8 cellular contexts compared by ENCODE assay signal in genomic region chr1:23772049-23772853, GRCh38. TPM values are rescaled to one million over a fixed set of nuclear protein-coding genes. Genes with fewer than 3 reads are reported as not detected.
A peak's percentile ranks its signal among the peaks of the same experiment; 100 is the strongest.
DNase-seq lines count a peak whose midpoint lies in the region; ATAC-seq, FAIRE-seq and TF ChIP-seq lines count a peak whose summit lies in the region.

No MANE protein-coding gene starts in this region.

- H3K4me3 Mint-ChIP-seq in H9 (no peak overlapping the region), immature natural killer cell (no peak overlapping the region)

- H3K9ac ChIP-seq in BLaER1: no peak overlapping the region
- no peak overlapping the region for H3K9ac ChIP-seq in H9 (ENCODE audit: extremely low read depth, insufficient read length, low read length)
- H3K9ac ChIP-seq in K562 (ENCODE audit: insufficient read depth in 1 of 2, low read depth in 2 of 2, low read length in 2 of 2): peak overlapping the region in 1 of 2 experiments; percentile 4; a peak in 1 of 4 replicates

- H3K79me2 ChIP-seq in H9 (ENCODE audit: insufficient read depth, low read length): no peaks in the 10 kb centered on the region
- peaks cover 50% of the 10 kb centered on the region for H3K79me2 ChIP-seq in K562 (ENCODE audit: control insufficient read depth, insufficient read depth, low read length)

- H3K9me1 ChIP-seq in K562 (ENCODE audit: control insufficient read depth, insufficient read depth, low read length): no peaks in the 10 kb centered on the region

- no peak overlapping the region for H2AK5ac ChIP-seq in H9 (ENCODE audit: insufficient read length, low read length)

- no peak overlapping the region for H2BK5ac ChIP-seq in H9 (ENCODE audit: insufficient read length, low read length)

- TF ChIP-seq RAD21 in K562 (CRISPR knock-in tag; conservative IDR thresholded peaks at IDR 0.05 in 1 of 2, IDR thresholded peaks at IDR 0.05 in 1 of 2): peak; percentile 74 to 94

- H3K27ac Mint-ChIP-seq in H9 (no peak overlapping the region; a peak in 1 of 7 replicates), immature natural killer cell (no peak overlapping the region)

- H3K36me3 ChIP-seq in BLaER1 (peaks cover 36% of the 10 kb centered on the region), K562 (ENCODE audit: control insufficient read depth, insufficient read depth, low read length) (peaks cover 36% of the 10 kb centered on the region)

- no peak overlapping the region for H3K4ac ChIP-seq in H9 (ENCODE audit: low read depth, low read length)

- no peak overlapping the region for H3T11ph ChIP-seq in H9 (ENCODE audit: low read length)

- H3K9me3 ChIP-seq in BLaER1 (no peaks in the 10 kb centered on the region), H9 (ENCODE audit: control insufficient read depth, low read depth, low read length) (no peaks in the 10 kb centered on the region), K562 (replicated peaks; ENCODE audit: control insufficient read depth, insufficient read depth, low read depth, low read length) (no peaks in the 10 kb centered on the region)

- FAIRE-seq in K562 (lab: Jason Lieb, UNC): peak; percentile 88

- H3K14ac ChIP-seq in H9 (ENCODE audit: insufficient read depth, low read length): no peak overlapping the region

- H2BK120ac ChIP-seq in H9 (ENCODE audit: low read depth, low read length, poor library complexity, severe bottlenecking): no peak overlapping the region

- BruUV-seq in K562 (replicated peaks; lab: Mats Ljungman, UMichigan): no TSS peak

- H3K4me2 ChIP-seq in BLaER1 (peak overlapping the region; percentile 29; the same call in 1 of the 2 replicates), H9 (ENCODE audit: insufficient read depth, insufficient read length, low read length) (no peak overlapping the region), K562 (ENCODE audit: insufficient read depth, low read length) (peak overlapping the region; percentile 79)

- no peak overlapping the region for H2BK12ac ChIP-seq in H9 (ENCODE audit: insufficient read length, low read depth, low read length)

- no peak overlapping the region for H3K18ac ChIP-seq in H9 (ENCODE audit: insufficient read length, low read depth, low read length)

- peaks cover 29% of the 10 kb centered on the region for H3K4me1 ChIP-seq in BLaER1
- H3K4me1 ChIP-seq in H9 (ENCODE audit: insufficient read depth, low read length): no peaks in the 10 kb centered on the region; the same call in 1 of the 2 replicates
- peaks cover 12 to 40% of the 10 kb centered on the region in 2 experiments; a peak in 3 of 5 replicates for H3K4me1 ChIP-seq in K562 (replicated peaks in 1 of 2; ENCODE audit: control insufficient read depth in 2 of 2, insufficient read depth in 2 of 2, low read length in 2 of 2)

- no peak overlapping the region for H2BK20ac ChIP-seq in H9 (ENCODE audit: low read depth, low read length, poor library complexity, severe bottlenecking)

- no CpG with 5 or more reads among the region's 14 CpGs for WGBS in H9 (ENCODE audit: extremely low coverage, insufficient read length, low lambda C conversion rate)
- 5% methylated on average over 14 of the region's 14 CpGs for WGBS in K562 (ENCODE audit: insufficient coverage, low coverage, missing lambda C conversion rate)

- H3K56ac ChIP-seq in H9 (ENCODE audit: insufficient read length, low read depth, low read length): no peak overlapping the region

- intact Hi-C loops in K562 (cut with micrococcal nuclease): loop anchor here (1.0 to 2.0 kb wide), 4 partner anchors 29 to 144 kb away; partner anchors contain the start of gene GALE

- CTCF ChIA-PET in K562 (lab: Yijun Ruan, JAX; ENCODE audit: low intra/inter-chr PET ratio): interaction anchor here (0.5 to 2.0 kb wide), 9 partner anchors 81 to 619 kb away, joined by 3 to 12 read pairs (median 4); partner anchors contain the start of genes FUCA1 and MYOM3

- H3K9me3 Mint-ChIP-seq in H9: no peaks in the 10 kb centered on the region
- no peaks in the 10 kb centered on the region for H3K9me3 Mint-ChIP-seq in immature natural killer cell

- H3K4me1 Mint-ChIP-seq in H9: peaks cover 2 to 3% of the 10 kb centered on the region in 2 experiments
- H3K4me1 Mint-ChIP-seq in immature natural killer cell: peaks cover 14 to 19% of the 10 kb centered on the region in 2 donors

- H3K23ac ChIP-seq in H9 (ENCODE audit: insufficient read length, low read depth, low read length): no peak overlapping the region

- no peaks in the 10 kb centered on the region for H3K23me2 ChIP-seq in H9 (ENCODE audit: insufficient read length, low read depth, low read length, poor library complexity, severe bottlenecking)

- TF ChIP-seq CTCF in H9 (conservative IDR thresholded peaks at IDR 0.05) (peak; percentile 89), K562 (IDR thresholded peaks at IDR 0.05 in 2 of 3, conservative IDR thresholded peaks at IDR 0.05 in 1 of 3; ENCODE audit: insufficient read depth in 2 of 3, low read depth in 1 of 3, low read length in 3 of 3) (peak; percentile 96 to 98 (median 97))

- peaks cover 0 to 19% (median 15%) of the 10 kb centered on the region in 3 experiments; a peak in 5 of 7 replicates for H3K36me3 Mint-ChIP-seq in H9 (ENCODE audit: insufficient read depth in 1 of 3, low read depth in 3 of 3)
- no peaks in the 10 kb centered on the region for H3K36me3 Mint-ChIP-seq in immature natural killer cell

- peaks cover 3% of the 10 kb centered on the region for H3K79me1 ChIP-seq in H9 (ENCODE audit: insufficient read depth, low read depth, low read length, poor library complexity, severe bottlenecking)

- H4K5ac ChIP-seq in H9 (ENCODE audit: insufficient read length, low read depth, low read length): no peak overlapping the region

- peak; percentile 90 for ATAC-seq in K562
- ATAC-seq in HG03457 (IDR thresholded peaks at IDR 0.05; ENCODE audit: unreplicated experiment): no peak

- H4K8ac ChIP-seq in H9 (replicated peaks; ENCODE audit: insufficient read length, low read depth, low read length): no peak overlapping the region

- no peak for TF ChIP-seq EP300 in K562 (IDR thresholded peaks at IDR 0.05; ENCODE audit: low read length)

- peak; percentile 85 for DNase-seq in H9
- peak; percentile 78 for DNase-seq in NCI-H2107 treated with DMSO at 0.1 percent for 48 hours (lab: John Stamatoyannopoulos, UW; ENCODE audit: unreplicated experiment)
- DNase-seq in UCSD-AML1 (lab: John Stamatoyannopoulos, UW; ENCODE audit: unreplicated experiment): peak; percentile 81
- peak; percentile 74 to 94 (median 76) for DNase-seq in K562 (ENCODE audit: extremely low read depth in 1 of 4, low spot score in 3 of 4)
- DNase-seq in immature natural killer cell: peak; percentile 71 to 77 (median 71)
- peak; percentile 70 to 78 for DNase-seq in stimulated activated CD4-positive, alpha-beta T cell treated with anti-CD3 and anti-CD28 coated beads, Interleukin-15, amount 100 ng/mL, for 1 hour (ENCODE audit: low read depth in 1 of 2, low spot score in 1 of 2)

- H3K27ac ChIP-seq in BLaER1: no peak overlapping the region
- H3K27ac ChIP-seq in H9 (ENCODE audit: insufficient read length, low read depth, low read length): no peak overlapping the region
- peak overlapping the region; percentile 40; the same call in 1 of the 3 replicates for H3K27ac ChIP-seq in K562 (ENCODE audit: extremely low read depth, low read depth, low read length)

- TF ChIP-seq POLR2A in K562 (conservative IDR thresholded peaks at IDR 0.05): no peak

- no peak overlapping the region for H4K91ac ChIP-seq in H9 (ENCODE audit: insufficient read length, low read depth, low read length)

- H4K20me1 ChIP-seq in BLaER1: no peaks in the 10 kb centered on the region
- H4K20me1 ChIP-seq in H9 (ENCODE audit: control insufficient read depth, insufficient read depth, insufficient read length): no peaks in the 10 kb centered on the region
- H4K20me1 ChIP-seq in K562 (replicated peaks; ENCODE audit: control insufficient read depth, insufficient read depth, low read length): no peaks in the 10 kb centered on the region; the same call in 1 of the 2 replicates

- no peak overlapping the region for H3K4me3 ChIP-seq in BLaER1
- peak overlapping the region; percentile 8; the same call in 1 of the 2 replicates for H3K4me3 ChIP-seq in K562

- in situ Hi-C loops in K562 (cut with MboI): no loop called here

- H3K27me3 ChIP-seq in BLaER1 (no peaks in the 10 kb centered on the region), H9 (ENCODE audit: insufficient read depth, low read length) (no peaks in the 10 kb centered on the region), K562 (ENCODE audit: control insufficient read depth in 2 of 2, insufficient read depth in 2 of 2, low read length in 2 of 2) (no peaks in the 10 kb centered on the region)

- H2AFZ ChIP-seq in H9 (ENCODE audit: low read length) (no peak overlapping the region), K562 (ENCODE audit: low read depth, low read length) (peak overlapping the region; percentile 50; the same call in 1 of the 2 replicates)

- POLR2A ChIA-PET in K562 (lab: Yijun Ruan, JAX): interaction anchor here (0.7 to 1.9 kb wide), 14 partner anchors 8 to 189 kb away, joined by 3 to 11 read pairs (median 4); partner anchors contain the start of genes ELOA, LYPLA2 and RPL11

- H2BK15ac ChIP-seq in H9 (ENCODE audit: low read depth, low read length): no peak overlapping the region

- no peaks in the 10 kb centered on the region for H3K27me3 Mint-ChIP-seq in H9 (ENCODE audit: low read depth)
- H3K27me3 Mint-ChIP-seq in immature natural killer cell (ENCODE audit: low read depth in 3 of 3): no peaks in the 10 kb centered on the region

RNA-seq across cellular contexts. Expression of gene PITHD1, which starts 6.0 kb away (rescaled TPM):
- 91.2 and 92.0 TPM in 2 replicates for total RNA-seq in H9 (2021)
- 96.3 and 113 TPM in 2 replicates for total RNA-seq in K562 (2011; cell fraction: chromatin; rRNA removed; ENCODE audit: low replicate concordance)
- total RNA-seq in K562 (2011; cell fraction: nucleolus; rRNA removed): 53.2 and 60.7 TPM in 2 replicates
- 112 and 144 TPM in 2 replicates for total RNA-seq in K562 (2011; cell fraction: nucleoplasm; rRNA removed)
- 149 and 175 TPM in 2 replicates for total RNA-seq in K562 (2014; rRNA removed)
- 172 and 175 TPM in 2 replicates for total RNA-seq in K562 (2014; rRNA removed; fragmentation: Illumina TruSeq; extraction: Trizol)
- 144 and 151 TPM in 2 replicates for total RNA-seq in K562 (2015; rRNA removed; fragmentation: Illumina TruSeq; extraction: Trizol)
- total RNA-seq in K562 (2021): 126 and 141 TPM in 2 replicates
- 159 and 167 TPM in 2 replicates for polyA plus RNA-seq in K562 (2011; rRNA removed)
- 81.9 and 157 TPM in 2 replicates for polyA plus RNA-seq in K562 (2011; cell fraction: cytosol; rRNA removed)
- 74.8 and 105 TPM in 2 replicates for polyA plus RNA-seq in K562 (2011; cell fraction: nucleus; rRNA removed)
- polyA plus RNA-seq in K562 (2012): 80.0 and 120 TPM in 2 replicates
- 133 and 138 TPM in 2 replicates for polyA plus RNA-seq in K562 (2014; fragmentation: Illumina TruSeq; extraction: Trizol)
- 10 to 100 TPM; 46.5 to 51.7 TPM for polyA plus RNA-seq in K562 (2014; fragmentation: Nextera tagmentation; extraction: Ambion mirVana)
- polyA plus RNA-seq in K562 (2014; rRNA removed): 159 and 175 TPM in 2 replicates
- polyA minus RNA-seq in K562 (2011; rRNA and poly(A)+ RNA removed): 59.4 and 74.4 TPM in 2 replicates
- polyA minus RNA-seq in K562 (2011; cell fraction: cytosol; rRNA and poly(A)+ RNA removed): 29.4 and 34.5 TPM in 2 replicates
- polyA minus RNA-seq in K562 (2011; cell fraction: nucleus; rRNA and poly(A)+ RNA removed): 17.0 and 32.8 TPM in 2 replicates
- 10 to 100 TPM; 62.5 to 89.2 (median 82.4) TPM for polyA plus RNA-seq in immature natural killer cell

RNA-seq across cellular contexts. Expression of gene LYPLA2, which starts 18.7 kb away (rescaled TPM):
- total RNA-seq in H9 (2021) (118 and 125 TPM in 2 replicates), K562 (2014; rRNA removed) (126 and 144 TPM in 2 replicates), K562 (2014; rRNA removed; fragmentation: Illumina TruSeq; extraction: Trizol) (17.4 and 25.8 TPM in 2 replicates), K562 (2015; rRNA removed; fragmentation: Illumina TruSeq; extraction: Trizol) (56.5 and 58.4 TPM in 2 replicates), K562 (2021) (108 and 109 TPM in 2 replicates)
- total RNA-seq in K562 (2011; cell fraction: chromatin; rRNA removed; ENCODE audit: low replicate concordance): 27.3 and 126 TPM in 2 replicates
- total RNA-seq in K562 (2011; cell fraction: nucleolus; rRNA removed): 89.4 and 103 TPM in 2 replicates
- 56.7 and 62.0 TPM in 2 replicates for total RNA-seq in K562 (2011; cell fraction: nucleoplasm; rRNA removed)
- polyA plus RNA-seq in K562 (2011; rRNA removed) (60.1 and 72.7 TPM in 2 replicates), K562 (2014; fragmentation: Illumina TruSeq; extraction: Trizol) (90.2 and 141 TPM in 2 replicates), K562 (2014; fragmentation: Nextera tagmentation; extraction: Ambion mirVana) (1 to 10 TPM; 3.9 to 9.9 TPM), K562 (2014; rRNA removed) (127 and 128 TPM in 2 replicates), immature natural killer cell (100 to 1,000 TPM in 2 of 3 donors, 10 to 100 TPM in 1; 91.9 to 142 (median 117) TPM)
- 89.6 and 223 TPM in 2 replicates for polyA plus RNA-seq in K562 (2011; cell fraction: cytosol; rRNA removed)
- polyA plus RNA-seq in K562 (2011; cell fraction: nucleus; rRNA removed): 141 and 217 TPM in 2 replicates
- polyA plus RNA-seq in K562 (2012): 97.6 and 103 TPM in 2 replicates
- polyA minus RNA-seq in K562 (2011; rRNA and poly(A)+ RNA removed): 21.3 and 39.9 TPM in 2 replicates
- 64.0 and 69.4 TPM in 2 replicates for polyA minus RNA-seq in K562 (2011; cell fraction: cytosol; rRNA and poly(A)+ RNA removed)
- 25.7 and 26.4 TPM in 2 replicates for polyA minus RNA-seq in K562 (2011; cell fraction: nucleus; rRNA and poly(A)+ RNA removed)

RNA-seq across cellular contexts. Expression of gene GALE, which starts 28.3 kb away (rescaled TPM):
- 35.1 and 36.0 TPM in 2 replicates for total RNA-seq in H9 (2021)
- total RNA-seq in K562 (2011; cell fraction: chromatin; rRNA removed; ENCODE audit: low replicate concordance): 48.0 and 134 TPM in 2 replicates
- 107 and 108 TPM in 2 replicates for total RNA-seq in K562 (2011; cell fraction: nucleolus; rRNA removed)
- total RNA-seq in K562 (2011; cell fraction: nucleoplasm; rRNA removed): 54.4 and 66.4 TPM in 2 replicates
- 130 and 133 TPM in 2 replicates for total RNA-seq in K562 (2014; rRNA removed)
- total RNA-seq in K562 (2014; rRNA removed; fragmentation: Illumina TruSeq; extraction: Trizol): 36.8 and 48.3 TPM in 2 replicates
- 86.2 and 91.3 TPM in 2 replicates for total RNA-seq in K562 (2015; rRNA removed; fragmentation: Illumina TruSeq; extraction: Trizol)
- 108 and 112 TPM in 2 replicates for total RNA-seq in K562 (2021)
- 88.3 and 104 TPM in 2 replicates for polyA plus RNA-seq in K562 (2011; rRNA removed)
- polyA plus RNA-seq in K562 (2011; cell fraction: cytosol; rRNA removed): 132 and 175 TPM in 2 replicates
- 105 and 111 TPM in 2 replicates for polyA plus RNA-seq in K562 (2011; cell fraction: nucleus; rRNA removed)
- polyA plus RNA-seq in K562 (2012): 89.3 and 129 TPM in 2 replicates
- polyA plus RNA-seq in K562 (2014; fragmentation: Illumina TruSeq; extraction: Trizol): 96.6 and 108 TPM in 2 replicates
- 10 to 100 TPM in 1 of 2 experiments, 1 to 10 TPM in 1; 8.4 to 48.4 TPM for polyA plus RNA-seq in K562 (2014; fragmentation: Nextera tagmentation; extraction: Ambion mirVana)
- polyA plus RNA-seq in K562 (2014; rRNA removed): 125 and 139 TPM in 2 replicates
- 33.6 and 40.5 TPM in 2 replicates for polyA minus RNA-seq in K562 (2011; rRNA and poly(A)+ RNA removed)
- polyA minus RNA-seq in K562 (2011; cell fraction: cytosol; rRNA and poly(A)+ RNA removed): 29.0 and 36.3 TPM in 2 replicates
- polyA minus RNA-seq in K562 (2011; cell fraction: nucleus; rRNA and poly(A)+ RNA removed): 28.5 and 41.0 TPM in 2 replicates
- 10 to 100 TPM; 31.2 to 52.9 (median 39.9) TPM for polyA plus RNA-seq in immature natural killer cell

RNA-seq across cellular contexts. Expression of gene ELOA, which starts 29.0 kb away (rescaled TPM):
- total RNA-seq in H9 (2021) (66.2 and 69.0 TPM in 2 replicates), K562 (2014; rRNA removed) (61.3 and 70.8 TPM in 2 replicates), K562 (2014; rRNA removed; fragmentation: Illumina TruSeq; extraction: Trizol) (74.1 and 75.8 TPM in 2 replicates), K562 (2015; rRNA removed; fragmentation: Illumina TruSeq; extraction: Trizol) (77.6 and 80.0 TPM in 2 replicates), K562 (2021) (66.6 and 70.8 TPM in 2 replicates)
- 40.0 and 60.8 TPM in 2 replicates for total RNA-seq in K562 (2011; cell fraction: chromatin; rRNA removed; ENCODE audit: low replicate concordance)
- 22.4 and 23.7 TPM in 2 replicates for total RNA-seq in K562 (2011; cell fraction: nucleolus; rRNA removed)
- 31.1 and 33.1 TPM in 2 replicates for total RNA-seq in K562 (2011; cell fraction: nucleoplasm; rRNA removed)
- polyA plus RNA-seq in K562 (2011; rRNA removed) (29.7 and 33.3 TPM in 2 replicates), K562 (2014; fragmentation: Illumina TruSeq; extraction: Trizol) (80.6 and 98.6 TPM in 2 replicates), K562 (2014; fragmentation: Nextera tagmentation; extraction: Ambion mirVana) (10 to 100 TPM; 31.9 to 53.6 TPM), K562 (2014; rRNA removed) (44.4 and 48.7 TPM in 2 replicates), immature natural killer cell (10 to 100 TPM; 16.4 to 30.3 (median 19.1) TPM)
- polyA plus RNA-seq in K562 (2011; cell fraction: cytosol; rRNA removed): 13.9 and 14.8 TPM in 2 replicates
- polyA plus RNA-seq in K562 (2011; cell fraction: nucleus; rRNA removed): 24.7 and 25.8 TPM in 2 replicates
- polyA plus RNA-seq in K562 (2012): 28.7 and 53.0 TPM in 2 replicates
- polyA minus RNA-seq in K562 (2011; rRNA and poly(A)+ RNA removed): 35.1 and 35.7 TPM in 2 replicates
- 25.7 and 34.4 TPM in 2 replicates for polyA minus RNA-seq in K562 (2011; cell fraction: cytosol; rRNA and poly(A)+ RNA removed)
- polyA minus RNA-seq in K562 (2011; cell fraction: nucleus; rRNA and poly(A)+ RNA removed): 10.5 and 19.7 TPM in 2 replicates

RNA-seq across cellular contexts. Expression of gene HMGCL, which starts 53.0 kb away (rescaled TPM):
- total RNA-seq in H9 (2021) (14.0 and 15.9 TPM in 2 replicates), K562 (2014; rRNA removed) (24.2 TPM in 2 replicates), K562 (2014; rRNA removed; fragmentation: Illumina TruSeq; extraction: Trizol) (14.7 and 18.8 TPM in 2 replicates), K562 (2015; rRNA removed; fragmentation: Illumina TruSeq; extraction: Trizol) (15.5 and 18.0 TPM in 2 replicates), K562 (2021) (19.5 and 20.3 TPM in 2 replicates)
- 44.6 and 54.9 TPM in 2 replicates for total RNA-seq in K562 (2011; cell fraction: chromatin; rRNA removed; ENCODE audit: low replicate concordance)
- 33.6 and 36.7 TPM in 2 replicates for total RNA-seq in K562 (2011; cell fraction: nucleolus; rRNA removed)
- 43.8 and 70.2 TPM in 2 replicates for total RNA-seq in K562 (2011; cell fraction: nucleoplasm; rRNA removed)
- polyA plus RNA-seq in K562 (2011; rRNA removed) (37.8 and 43.1 TPM in 2 replicates), K562 (2014; fragmentation: Illumina TruSeq; extraction: Trizol) (22.6 and 23.9 TPM in 2 replicates), K562 (2014; fragmentation: Nextera tagmentation; extraction: Ambion mirVana) (10 to 100 TPM; 73.0 to 82.2 TPM), K562 (2014; rRNA removed) (23.2 and 24.6 TPM in 2 replicates), immature natural killer cell (10 to 100 TPM; 32.8 to 57.9 (median 36.2) TPM)
- 29.4 and 39.5 TPM in 2 replicates for polyA plus RNA-seq in K562 (2011; cell fraction: cytosol; rRNA removed)
- polyA plus RNA-seq in K562 (2011; cell fraction: nucleus; rRNA removed): 22.1 and 29.0 TPM in 2 replicates
- polyA plus RNA-seq in K562 (2012): 21.8 and 49.2 TPM in 2 replicates
- polyA minus RNA-seq in K562 (2011; rRNA and poly(A)+ RNA removed): 26.6 and 26.7 TPM in 2 replicates
- 9.7 and 10.6 TPM in 2 replicates for polyA minus RNA-seq in K562 (2011; cell fraction: cytosol; rRNA and poly(A)+ RNA removed)
- polyA minus RNA-seq in K562 (2011; cell fraction: nucleus; rRNA and poly(A)+ RNA removed): 8.5 and 13.7 TPM in 2 replicates
